Comparison of ENCODE assay signal across 1 cellular context in the genomic region with DNA sequence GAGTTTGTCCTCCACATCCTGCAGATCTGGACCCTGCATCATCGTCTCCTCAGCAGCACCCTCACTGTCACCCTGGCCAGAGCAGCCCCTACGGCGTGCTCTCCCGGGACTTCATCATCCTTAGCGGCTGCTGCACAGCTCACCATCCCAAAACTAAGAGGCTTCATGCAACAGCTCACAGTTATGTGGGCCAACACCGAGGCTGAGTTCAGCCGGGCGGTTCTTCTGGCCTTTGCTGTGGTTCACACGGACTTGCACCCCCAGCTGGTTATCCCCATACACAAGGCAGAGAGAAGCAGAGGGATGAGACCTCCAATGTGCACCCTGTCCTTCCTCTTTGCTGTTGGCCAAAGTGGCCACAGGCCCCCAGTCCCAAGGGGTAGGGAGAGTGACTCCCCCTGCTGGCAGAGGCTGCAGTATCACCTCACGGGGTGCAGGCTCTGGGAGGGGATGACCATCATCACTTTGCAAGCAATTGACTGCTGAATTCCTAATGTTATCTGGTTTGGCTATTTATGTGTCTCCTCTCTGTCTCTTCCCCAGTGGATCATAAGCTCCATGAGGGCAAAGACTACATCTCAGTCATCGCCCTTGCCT.
TF ChIP-seq lines count a peak whose summit lies in the region.

No MANE protein-coding gene starts in this region.

TF ChIP-seq in H1, 55 proteins besides CTCF, POLR2A, EP300 and RAD21:
- TF ChIP-seq POLR2AphosphoS5 (IDR thresholded peaks at IDR 0.05; ENCODE audit: low read depth, low read length) (no peak), GABPA (IDR thresholded peaks at IDR 0.05; ENCODE audit: borderline replicate concordance, insufficient read depth, low read length) (no peak), SIRT6 (IDR thresholded peaks at IDR 0.05; ENCODE audit: low read length) (no peak), SAP30 (IDR thresholded peaks at IDR 0.05; ENCODE audit: insufficient read depth, insufficient replicate concordance, low read length) (no peak), PHF8 (conservative IDR thresholded peaks at IDR 0.05; ENCODE audit: low read depth, low read length) (no peak), TCF12 (IDR thresholded peaks at IDR 0.05; ENCODE audit: low read depth, low read length) (no peak), BRCA1 (IDR thresholded peaks at IDR 0.05; ENCODE audit: low read depth, low read length) (no peak), SIX5 (IDR thresholded peaks at IDR 0.05; ENCODE audit: low read depth, low read length) (no peak), CHD1 (IDR thresholded peaks at IDR 0.05; ENCODE audit: low read depth, low read length) (no peak), ZNF274 (IDR thresholded peaks at IDR 0.05; ENCODE audit: borderline replicate concordance, extremely low read depth, low read length) (no peak), SP4 (IDR thresholded peaks at IDR 0.05; ENCODE audit: low read length) (no peak), GTF2F1 (IDR thresholded peaks at IDR 0.05; ENCODE audit: borderline replicate concordance, low read depth, low read length) (no peak), TBP (IDR thresholded peaks at IDR 0.05; ENCODE audit: low read depth, low read length) (no peak)
- TF ChIP-seq, protein P1, sequence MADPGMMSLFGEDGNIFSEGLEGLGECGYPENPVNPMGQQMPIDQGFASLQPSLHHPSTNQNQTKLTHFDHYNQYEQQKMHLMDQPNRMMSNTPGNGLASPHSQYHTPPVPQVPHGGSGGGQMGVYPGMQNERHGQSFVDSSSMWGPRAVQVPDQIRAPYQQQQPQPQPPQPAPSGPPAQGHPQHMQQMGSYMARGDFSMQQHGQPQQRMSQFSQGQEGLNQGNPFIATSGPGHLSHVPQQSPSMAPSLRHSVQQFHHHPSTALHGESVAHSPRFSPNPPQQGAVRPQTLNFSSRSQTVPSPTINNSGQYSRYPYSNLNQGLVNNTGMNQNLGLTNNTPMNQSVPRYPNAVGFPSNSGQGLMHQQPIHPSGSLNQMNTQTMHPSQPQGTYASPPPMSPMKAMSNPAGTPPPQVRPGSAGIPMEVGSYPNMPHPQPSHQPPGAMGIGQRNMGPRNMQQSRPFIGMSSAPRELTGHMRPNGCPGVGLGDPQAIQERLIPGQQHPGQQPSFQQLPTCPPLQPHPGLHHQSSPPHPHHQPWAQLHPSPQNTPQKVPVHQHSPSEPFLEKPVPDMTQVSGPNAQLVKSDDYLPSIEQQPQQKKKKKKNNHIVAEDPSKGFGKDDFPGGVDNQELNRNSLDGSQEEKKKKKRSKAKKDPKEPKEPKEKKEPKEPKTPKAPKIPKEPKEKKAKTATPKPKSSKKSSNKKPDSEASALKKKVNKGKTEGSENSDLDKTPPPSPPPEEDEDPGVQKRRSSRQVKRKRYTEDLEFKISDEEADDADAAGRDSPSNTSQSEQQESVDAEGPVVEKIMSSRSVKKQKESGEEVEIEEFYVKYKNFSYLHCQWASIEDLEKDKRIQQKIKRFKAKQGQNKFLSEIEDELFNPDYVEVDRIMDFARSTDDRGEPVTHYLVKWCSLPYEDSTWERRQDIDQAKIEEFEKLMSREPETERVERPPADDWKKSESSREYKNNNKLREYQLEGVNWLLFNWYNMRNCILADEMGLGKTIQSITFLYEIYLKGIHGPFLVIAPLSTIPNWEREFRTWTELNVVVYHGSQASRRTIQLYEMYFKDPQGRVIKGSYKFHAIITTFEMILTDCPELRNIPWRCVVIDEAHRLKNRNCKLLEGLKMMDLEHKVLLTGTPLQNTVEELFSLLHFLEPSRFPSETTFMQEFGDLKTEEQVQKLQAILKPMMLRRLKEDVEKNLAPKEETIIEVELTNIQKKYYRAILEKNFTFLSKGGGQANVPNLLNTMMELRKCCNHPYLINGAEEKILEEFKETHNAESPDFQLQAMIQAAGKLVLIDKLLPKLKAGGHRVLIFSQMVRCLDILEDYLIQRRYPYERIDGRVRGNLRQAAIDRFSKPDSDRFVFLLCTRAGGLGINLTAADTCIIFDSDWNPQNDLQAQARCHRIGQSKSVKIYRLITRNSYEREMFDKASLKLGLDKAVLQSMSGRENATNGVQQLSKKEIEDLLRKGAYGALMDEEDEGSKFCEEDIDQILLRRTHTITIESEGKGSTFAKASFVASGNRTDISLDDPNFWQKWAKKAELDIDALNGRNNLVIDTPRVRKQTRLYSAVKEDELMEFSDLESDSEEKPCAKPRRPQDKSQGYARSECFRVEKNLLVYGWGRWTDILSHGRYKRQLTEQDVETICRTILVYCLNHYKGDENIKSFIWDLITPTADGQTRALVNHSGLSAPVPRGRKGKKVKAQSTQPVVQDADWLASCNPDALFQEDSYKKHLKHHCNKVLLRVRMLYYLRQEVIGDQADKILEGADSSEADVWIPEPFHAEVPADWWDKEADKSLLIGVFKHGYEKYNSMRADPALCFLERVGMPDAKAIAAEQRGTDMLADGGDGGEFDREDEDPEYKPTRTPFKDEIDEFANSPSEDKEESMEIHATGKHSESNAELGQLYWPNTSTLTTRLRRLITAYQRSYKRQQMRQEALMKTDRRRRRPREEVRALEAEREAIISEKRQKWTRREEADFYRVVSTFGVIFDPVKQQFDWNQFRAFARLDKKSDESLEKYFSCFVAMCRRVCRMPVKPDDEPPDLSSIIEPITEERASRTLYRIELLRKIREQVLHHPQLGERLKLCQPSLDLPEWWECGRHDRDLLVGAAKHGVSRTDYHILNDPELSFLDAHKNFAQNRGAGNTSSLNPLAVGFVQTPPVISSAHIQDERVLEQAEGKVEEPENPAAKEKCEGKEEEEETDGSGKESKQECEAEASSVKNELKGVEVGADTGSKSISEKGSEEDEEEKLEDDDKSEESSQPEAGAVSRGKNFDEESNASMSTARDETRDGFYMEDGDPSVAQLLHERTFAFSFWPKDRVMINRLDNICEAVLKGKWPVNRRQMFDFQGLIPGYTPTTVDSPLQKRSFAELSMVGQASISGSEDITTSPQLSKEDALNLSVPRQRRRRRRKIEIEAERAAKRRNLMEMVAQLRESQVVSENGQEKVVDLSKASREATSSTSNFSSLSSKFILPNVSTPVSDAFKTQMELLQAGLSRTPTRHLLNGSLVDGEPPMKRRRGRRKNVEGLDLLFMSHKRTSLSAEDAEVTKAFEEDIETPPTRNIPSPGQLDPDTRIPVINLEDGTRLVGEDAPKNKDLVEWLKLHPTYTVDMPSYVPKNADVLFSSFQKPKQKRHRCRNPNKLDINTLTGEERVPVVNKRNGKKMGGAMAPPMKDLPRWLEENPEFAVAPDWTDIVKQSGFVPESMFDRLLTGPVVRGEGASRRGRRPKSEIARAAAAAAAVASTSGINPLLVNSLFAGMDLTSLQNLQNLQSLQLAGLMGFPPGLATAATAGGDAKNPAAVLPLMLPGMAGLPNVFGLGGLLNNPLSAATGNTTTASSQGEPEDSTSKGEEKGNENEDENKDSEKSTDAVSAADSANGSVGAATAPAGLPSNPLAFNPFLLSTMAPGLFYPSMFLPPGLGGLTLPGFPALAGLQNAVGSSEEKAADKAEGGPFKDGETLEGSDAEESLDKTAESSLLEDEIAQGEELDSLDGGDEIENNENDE (IDR thresholded peaks at IDR 0.05; ENCODE audit: insufficient replicate concordance, low read length) = no peak
